In genomic region chr22:50643021-50643820, GRCh38 we compare ENCODE assay signal across 2 cellular contexts. TPM values are rescaled to one million over a fixed set of nuclear protein-coding genes. Genes with fewer than 3 reads are reported as not detected.
"Had no signal": no experiment of that assay in that cellular context is flagged by ENCODE, and none has a peak within 500 bp of the region (broad histone marks: within the 10 kb centered on the region; RNA-seq: fewer than 3 reads in every experiment).

No MANE protein-coding gene starts in this region.

RNA-seq across cellular contexts. Expression of gene SHANK3, which starts 29.4 kb away (rescaled TPM):
- polyA plus RNA-seq: immature natural killer cell; naive thymus-derived CD8-positive, alpha-beta T cell had no signal

RNA-seq across cellular contexts. Expression of gene MAPK8IP2, which starts 42.6 kb away (rescaled TPM):
- polyA plus RNA-seq: immature natural killer cell; naive thymus-derived CD8-positive, alpha-beta T cell had no signal
